ENCODE assay signal across 8 cellular contexts in genomic region chr1:159067699-159068621, GRCh38. TPM values are rescaled to one million over a fixed set of nuclear protein-coding genes. Genes with fewer than 3 reads are reported as not detected.
DNase-seq lines count a peak whose midpoint lies in the region; ATAC-seq and TF ChIP-seq lines count a peak whose summit lies in the region.

No MANE protein-coding gene starts in this region.

- no peaks in the 10 kb centered on the region for H3K27me3 ChIP-seq in KMS-11 (ENCODE audit: insufficient read depth, low read depth)
- no peaks in the 10 kb centered on the region for H3K27me3 ChIP-seq in upper lobe of left lung
- H3K27me3 ChIP-seq in ascending aorta, result no peaks in the 10 kb centered on the region

- H3K27ac ChIP-seq in KMS-11, result peak overlapping the region; percentile 13; the same call in 1 of the 2 replicates
- H3K27ac ChIP-seq in upper lobe of left lung, result peak overlapping the region; percentile 31 to 65 (median 52)
- no peak overlapping the region for H3K27ac ChIP-seq in ascending aorta

- TF ChIP-seq EP300 in upper lobe of left lung (IDR thresholded peaks at IDR 0.05), result no peak

- TF ChIP-seq CTCF in KMS-11 (conservative IDR thresholded peaks at IDR 0.05; ENCODE audit: low read depth, low read length) (no peak), upper lobe of left lung (IDR thresholded peaks at IDR 0.05) (no peak), ascending aorta (IDR thresholded peaks at IDR 0.05) (no peak)

- H3K4me3 ChIP-seq in KMS-11 (IDR thresholded peaks at IDR 0.05; ENCODE audit: insufficient read depth, low read depth, low read length) (no peak overlapping the region), upper lobe of left lung (no peak overlapping the region), ascending aorta (no peak overlapping the region)

- peak; percentile 54 for TF ChIP-seq POLR2A in GM18505 (IDR thresholded peaks at IDR 0.05; ENCODE audit: borderline replicate concordance, extremely low read depth, insufficient read depth, insufficient read length)
- TF ChIP-seq POLR2A in upper lobe of left lung (IDR thresholded peaks at IDR 0.05), result peak in 1 of 4 donors; percentile 25

- no peaks in the 10 kb centered on the region for H4K20me1 ChIP-seq in KMS-11 (ENCODE audit: insufficient read depth)

- peaks cover 20% of the 10 kb centered on the region for H3K4me1 ChIP-seq in KMS-11 (ENCODE audit: low read depth, poor library complexity, severe bottlenecking)
- H3K4me1 ChIP-seq in upper lobe of left lung, result peaks cover 5 to 15% (median 9%) of the 10 kb centered on the region in 4 donors
- H3K4me1 ChIP-seq in ascending aorta, result no peaks in the 10 kb centered on the region

- DNase-seq in dermis blood vessel endothelial cell (peak; percentile 25), upper lobe of left lung (no peak), cortex of kidney (lab: John Stamatoyannopoulos, UW) (no peak), iPS-NIHi11 (ENCODE audit: low spot score) (no peak), ascending aorta (ENCODE audit: low spot score in 2 of 2) (no peak)

- ATAC-seq in GM18505 (IDR thresholded peaks at IDR 0.05; ENCODE audit: unreplicated experiment) (peak; percentile 82), GM21619 (IDR thresholded peaks at IDR 0.05; ENCODE audit: unreplicated experiment) (peak; percentile 84), upper lobe of left lung (ENCODE audit: low FRiP score in 2 of 2) (peak; percentile 66 to 80)

- WGBS in upper lobe of left lung, 2 donors, result 37 to 40% methylated on average over 5 to 6 of the region's 6 CpGs

- H3K79me2 ChIP-seq in KMS-11 (ENCODE audit: insufficient read depth, low read depth), result no peaks in the 10 kb centered on the region

- H3K4me2 ChIP-seq in KMS-11, result peak overlapping the region; percentile 29

- H3K9ac ChIP-seq in KMS-11, result no peak overlapping the region

- H2AFZ ChIP-seq in KMS-11 (ENCODE audit: low read depth), result peak overlapping the region; percentile 32

- no peaks in the 10 kb centered on the region for H3K36me3 ChIP-seq in KMS-11 (ENCODE audit: insufficient read depth)
- no peaks in the 10 kb centered on the region for H3K36me3 ChIP-seq in upper lobe of left lung
- H3K36me3 ChIP-seq in ascending aorta, result no peaks in the 10 kb centered on the region

- H3K9me3 ChIP-seq in upper lobe of left lung, result no peaks in the 10 kb centered on the region
- no peaks in the 10 kb centered on the region for H3K9me3 ChIP-seq in ascending aorta

- intact Hi-C loops in ascending aorta (cut with DNase I), result loop anchor here (10.0 kb wide), 1 partner anchor 1103 kb away; no protein-coding TSS in a partner anchor

RNA-seq across cellular contexts. Expression of gene AIM2, which starts 8.6 kb away (rescaled TPM):
- total RNA-seq in dermis blood vessel endothelial cell, result not detected in 2 replicates
- total RNA-seq in upper lobe of left lung, result 1 to 10 TPM in 4 of 6 donors, under 1 TPM in 1, not detected in 1; 0.80 to 5.5 (median 2.7) TPM
- 0.43 TPM for total RNA-seq in ascending aorta

RNA-seq across cellular contexts. Expression of gene IFI16, which starts 58.3 kb away (rescaled TPM):
- total RNA-seq in dermis blood vessel endothelial cell (101 and 103 TPM in 2 replicates), upper lobe of left lung (100 to 1,000 TPM in 1 of 6 donors, 10 to 100 TPM in 5; 43.8 to 108 (median 66.2) TPM), ascending aorta (61.2 TPM)

Comparison
In these comparisons a context has a peak if more than half of its experiments do, and no peak if none do; other contexts are left out.
1. H3K27ac ChIP-seq: peak in KMS-11 (single experiment) and upper lobe of left lung (4 of 4); none in ascending aorta (0 of 2).
2. Peak in every context shown above with its lines, with median percentiles within 50 percentile points of each other: ATAC-seq.